23 cellular contexts compared by ENCODE assay signal in genomic region chr5:90546216-90546837, GRCh38. TPM values are rescaled to one million over a fixed set of nuclear protein-coding genes. Genes with fewer than 3 reads are reported as not detected.
"Had no signal": no experiment of that assay in that cellular context is flagged by ENCODE, and none has a peak within 500 bp of the region (broad histone marks: within the 10 kb centered on the region; RNA-seq: fewer than 3 reads in every experiment).

No MANE protein-coding gene starts in this region.

- H3K4me2 ChIP-seq: smooth muscle cell had no signal

- H3K27ac ChIP-seq: coronary artery, esophagus muscularis mucosa, sigmoid colon, transverse colon, uterus, VCaP had no signal

- ATAC-seq: activated CD4-positive, CD25-positive, alpha-beta regulatory T cell treated with anti-CD3 and anti-CD28 coated beads, Interleukin-2, amount 50 U/mL, for 24 hours; activated CD8-positive, alpha-beta memory T cell treated with anti-CD3 and anti-CD28 coated beads, Interleukin-2, amount 10 ng/mL, durations not matched to agents 7 days and 5 days; activated CD8-positive, alpha-beta T cell treated with anti-CD3 and anti-CD28 coated beads for 36 hours; left lobe of liver; stimulated activated naive B cell treated with anti-CD40 and anti-IgM and Interleukin-4, amounts not matched to agents 10 μg/mL and 1 μg/mL and 100 μg/mL, for 72 hours had no signal

- H3K4me1 ChIP-seq: esophagus muscularis mucosa, lower lobe of right lung, sigmoid colon, uterus had no signal

- H3K9me3 ChIP-seq: esophagus muscularis mucosa, lower lobe of right lung, sigmoid colon, transverse colon, uterus had no signal

- H3K36me3 ChIP-seq: esophagus muscularis mucosa, lower lobe of right lung, sigmoid colon, transverse colon, uterus had no signal

- H3K4me3 ChIP-seq: coronary artery, esophagus muscularis mucosa, lower lobe of right lung, sigmoid colon, smooth muscle cell, transverse colon, uterus had no signal

- DNase-seq: activated CD4-positive, alpha-beta T cell treated with anti-CD3 and anti-CD28 coated beads, Interleukin-2, amount 10 ng/mL, durations not matched to agents 7 days and 5 days; activated CD8-positive, alpha-beta memory T cell treated with anti-CD3 and anti-CD28 coated beads, Interleukin-2, amount 10 ng/mL, durations not matched to agents 7 days and 5 days; activated CD8-positive, alpha-beta T cell treated with anti-CD3 and anti-CD28 coated beads for 36 hours; activated effector memory CD4-positive, alpha-beta T cell treated with anti-CD3 and anti-CD28 coated beads, Interleukin-2, amount 50 U/mL, for 16 hours; activated naive CD4-positive, alpha-beta T cell treated with anti-CD3 and anti-CD28 coated beads, Interleukin-2, amount 10 ng/mL, durations not matched to agents 7 days and 5 days; activated T-cell treated with anti-CD3 and anti-CD28 coated beads for 4 hours; cerebellar nuclear complex; immature natural killer cell; lower lobe of right lung; mesendoderm; naive B cell; sigmoid colon; stimulated activated CD4-positive, alpha-beta T cell treated with anti-CD3 and anti-CD28 coated beads, Interleukin-15, amount 100 ng/mL, for 24 hours; stimulated activated CD8-positive, alpha-beta memory T cell treated with anti-CD3 and anti-CD28 coated beads, Interleukin-4, amount 100 ng/mL, for 48 hours; stimulated activated naive B cell treated with anti-CD40 and anti-IgM and Interleukin-4, amounts not matched to agents 10 μg/mL and 1 μg/mL and 100 μg/mL, for 72 hours; transverse colon; uterus had no signal

RNA-seq across cellular contexts. Expression of gene ADGRV1, which starts 12.3 kb away (rescaled TPM):
- total RNA-seq: activated CD4-positive, alpha-beta T cell treated with anti-CD3 and anti-CD28 coated beads, Interleukin-2, amount 10 ng/mL, durations not matched to agents 7 days and 5 days had no signal
